ENCODE assay signal across 8 cellular contexts in the genomic region with DNA sequence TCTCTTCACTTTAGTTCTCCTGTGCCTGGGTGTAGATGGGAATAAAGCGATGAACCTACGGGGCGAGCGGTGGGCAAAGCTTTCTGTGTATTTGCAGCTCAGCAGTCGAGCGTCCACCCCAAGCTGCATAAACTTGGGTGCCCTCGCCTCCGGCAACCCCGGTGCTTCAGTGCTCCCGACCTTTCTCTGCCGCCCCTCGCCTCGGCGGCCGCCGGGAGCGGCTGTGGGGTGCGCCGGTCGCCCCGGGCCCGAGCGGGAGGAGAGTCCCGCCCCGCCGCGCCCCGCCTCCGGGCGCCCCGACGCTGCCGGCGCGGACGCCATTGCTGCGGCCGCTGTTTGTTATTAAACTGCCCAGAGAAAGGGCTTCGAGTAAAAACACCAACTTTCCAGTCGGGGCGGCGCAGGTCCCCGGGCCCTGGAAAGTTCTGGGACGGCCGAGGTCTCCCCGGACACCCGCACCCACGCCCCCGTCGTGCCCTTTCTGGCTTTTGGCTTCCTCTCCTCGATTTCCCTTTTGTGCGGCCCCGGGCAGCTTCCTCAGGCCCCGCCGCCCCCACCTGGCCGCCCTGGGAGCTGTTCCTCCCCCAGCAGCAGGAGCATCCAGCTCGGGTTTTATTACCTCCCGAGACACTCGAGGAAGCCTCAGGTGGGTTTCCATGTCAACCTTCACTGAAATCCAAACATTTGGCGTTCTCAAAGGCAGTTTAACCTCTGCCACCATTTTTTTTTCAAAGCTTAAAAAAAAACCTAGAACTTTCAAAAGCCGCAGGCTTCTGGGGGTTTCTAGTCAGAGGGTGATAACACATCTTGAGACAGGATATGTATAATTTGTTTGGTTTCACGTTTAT.
DNase-seq lines count a peak whose midpoint lies in the region; ATAC-seq lines count a peak whose summit lies in the region.

No MANE protein-coding gene starts in this region.

- peaks cover 23% of the 10 kb centered on the region for H3K27me3 Mint-ChIP-seq in activated CD4-positive, alpha-beta memory T cell treated with anti-CD3 and anti-CD28 coated beads, Interleukin-2, amount 10 ng/mL, durations not matched to agents 7 days and 5 days

- H3K4me1 Mint-ChIP-seq in activated CD4-positive, alpha-beta memory T cell treated with anti-CD3 and anti-CD28 coated beads, Interleukin-2, amount 10 ng/mL, durations not matched to agents 7 days and 5 days, result peaks cover 35% of the 10 kb centered on the region

- H4K8ac ChIP-seq in mesenchymal stem cell (ENCODE audit: low read length), result peak overlapping the region; percentile 31

- no peaks in the 10 kb centered on the region for H3K36me3 Mint-ChIP-seq in activated CD4-positive, alpha-beta memory T cell treated with anti-CD3 and anti-CD28 coated beads, Interleukin-2, amount 10 ng/mL, durations not matched to agents 7 days and 5 days (ENCODE audit: low read depth)

- ATAC-seq in HG02970 (IDR thresholded peaks at IDR 0.05; ENCODE audit: low FRiP score, unreplicated experiment), result peak; percentile 77

- WGBS in mesenchymal stem cell, result 82% methylated on average over 62 of the region's 62 CpGs

- H3K36me3 ChIP-seq in mesenchymal stem cell (ENCODE audit: control insufficient read depth in 1 of 2, insufficient read depth in 2 of 2, low read depth in 1 of 2, low read length in 2 of 2), result no peaks in the 10 kb centered on the region

- POLR2A ChIA-PET in activated CD4-positive, alpha-beta memory T cell treated with anti-CD3 and anti-CD28 coated beads, Interleukin-2, amount 10 ng/mL, durations not matched to agents 7 days and 5 days (lab: Charles Lee), result interaction anchor here (1.9 to 4.1 kb wide), 3 partner anchors 67 to 460 kb away, joined by 11 to 22 read pairs (median 14); a partner anchor contains a TSS

- no peaks in the 10 kb centered on the region for H3K9me3 ChIP-seq in mesenchymal stem cell (ENCODE audit: control insufficient read depth, low read length)

- peak overlapping the region; percentile 10 for H3K4me2 ChIP-seq in mesenchymal stem cell (ENCODE audit: low read length, poor library complexity, severe bottlenecking)

- H3K23ac ChIP-seq in mesenchymal stem cell (ENCODE audit: low read length in 2 of 2), result no peak overlapping the region

- DNase-seq in NCI-H82 (lab: John Stamatoyannopoulos, UW) (peak; percentile 29), NCI-H82 treated with DMSO at 0.1 percent for 48 hours (lab: John Stamatoyannopoulos, UW; ENCODE audit: unreplicated experiment) (no peak), NCI-H2171 (lab: John Stamatoyannopoulos, UW) (peak; percentile 77), mesenchymal stem cell (peak; percentile 11)
- peak; percentile 44 for DNase-seq in activated CD4-positive, alpha-beta memory T cell treated with anti-CD3 and anti-CD28 coated beads, Interleukin-2, amount 10 ng/mL, durations not matched to agents 7 days and 5 days
- DNase-seq in effector CD8-positive, alpha-beta T cell (lab: John Stamatoyannopoulos, UW), result peak; percentile 33
- peak; percentile 3 to 39 for DNase-seq in stimulated activated CD8-positive, alpha-beta memory T cell treated with anti-CD3 and anti-CD28 coated beads, Interleukin-7, amount 100 ng/mL, for 4 hours (ENCODE audit: low read depth in 2 of 2)

- H3K27me3 ChIP-seq in mesenchymal stem cell (ENCODE audit: control insufficient read depth in 1 of 2, insufficient read depth in 1 of 2, low read length in 2 of 2), result no peaks in the 10 kb centered on the region

- no peak overlapping the region for H4K91ac ChIP-seq in mesenchymal stem cell (ENCODE audit: low read length)

- H3K9ac ChIP-seq in mesenchymal stem cell (ENCODE audit: low read length), result peak overlapping the region; percentile 89

- H3K4me1 ChIP-seq in mesenchymal stem cell (ENCODE audit: control insufficient read depth, insufficient read depth, low read depth, low read length), result no peaks in the 10 kb centered on the region

- H3K79me1 ChIP-seq in mesenchymal stem cell (replicated peaks; ENCODE audit: low read length, poor library complexity, severe bottlenecking), result no peaks in the 10 kb centered on the region

- peak overlapping the region in 1 of 2 experiments; percentile 71 for H3K4me3 ChIP-seq in mesenchymal stem cell (ENCODE audit: insufficient read depth in 1 of 2, low read depth in 1 of 2, low read length in 2 of 2)

- no peak overlapping the region for H3K27ac Mint-ChIP-seq in activated CD4-positive, alpha-beta memory T cell treated with anti-CD3 and anti-CD28 coated beads, Interleukin-2, amount 10 ng/mL, durations not matched to agents 7 days and 5 days

- H2BK5ac ChIP-seq in mesenchymal stem cell (ENCODE audit: low read depth, low read length, poor library complexity, severe bottlenecking), result no peak overlapping the region

- CTCF ChIA-PET in activated CD4-positive, alpha-beta memory T cell treated with anti-CD3 and anti-CD28 coated beads, Interleukin-2, amount 10 ng/mL, durations not matched to agents 7 days and 5 days (lab: Charles Lee), result interaction anchor here (0.5 to 2.0 kb wide), 9 partner anchors 27 to 1011 kb away, joined by 3 to 13 read pairs (median 3); a partner anchor contains a TSS

- H2BK12ac ChIP-seq in mesenchymal stem cell (ENCODE audit: low read length in 2 of 2), result peak overlapping the region; percentile 30 to 59

- peak overlapping the region; percentile 70 for H2AFZ ChIP-seq in mesenchymal stem cell (ENCODE audit: low read depth, low read length)

- H3K27ac ChIP-seq in mesenchymal stem cell (ENCODE audit: low read length, poor library complexity, severe bottlenecking), result no peak overlapping the region

- H3K14ac ChIP-seq in mesenchymal stem cell (ENCODE audit: low read length in 2 of 2), result no peak overlapping the region

- H3K4me3 Mint-ChIP-seq in activated CD4-positive, alpha-beta memory T cell treated with anti-CD3 and anti-CD28 coated beads, Interleukin-2, amount 10 ng/mL, durations not matched to agents 7 days and 5 days, result peak overlapping the region; percentile 69

- no peak overlapping the region for H2BK15ac ChIP-seq in mesenchymal stem cell (ENCODE audit: low read depth, poor library complexity, severe bottlenecking)

- peak overlapping the region in 1 of 2 experiments; percentile 44 for H3K4ac ChIP-seq in mesenchymal stem cell (ENCODE audit: low read depth in 1 of 2, low read length in 2 of 2)

- H3K9me3 Mint-ChIP-seq in activated CD4-positive, alpha-beta memory T cell treated with anti-CD3 and anti-CD28 coated beads, Interleukin-2, amount 10 ng/mL, durations not matched to agents 7 days and 5 days, result no peaks in the 10 kb centered on the region

- peak overlapping the region in 1 of 2 experiments; percentile 29 for H3K18ac ChIP-seq in mesenchymal stem cell (ENCODE audit: low read depth in 1 of 2, low read length in 2 of 2)

- H2BK120ac ChIP-seq in mesenchymal stem cell (ENCODE audit: low read depth, low read length), result no peak overlapping the region

- H2AK5ac ChIP-seq in mesenchymal stem cell (ENCODE audit: low read length, severe bottlenecking), result no peak overlapping the region
